Comparison of ENCODE assay signal across 26 cellular contexts in the genomic region with DNA sequence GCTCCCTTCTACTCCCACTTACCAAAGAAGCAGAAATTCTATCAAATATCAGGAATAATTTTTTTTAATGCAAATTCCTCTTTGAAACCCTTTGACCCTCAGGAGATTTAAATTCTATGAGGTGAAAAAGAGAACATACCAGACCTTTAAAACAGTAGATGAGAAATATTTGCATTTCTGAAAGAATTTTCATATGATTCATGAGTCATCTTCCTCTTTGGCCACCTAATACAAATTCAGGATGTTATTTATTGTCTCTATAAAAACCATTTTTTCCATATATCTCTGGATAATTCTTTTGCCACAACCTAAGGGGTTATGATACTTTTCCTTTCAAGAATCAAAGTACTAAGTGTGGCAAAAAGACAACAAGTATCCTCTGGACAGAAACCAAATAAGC.
DNase-seq lines count a peak whose midpoint lies in the region; ATAC-seq and TF ChIP-seq lines count a peak whose summit lies in the region.
"Had no signal": no experiment of that assay in that cellular context is flagged by ENCODE, and none has a peak within 500 bp of the region (broad histone marks: within the 10 kb centered on the region; RNA-seq: fewer than 3 reads in every experiment).

No MANE protein-coding gene starts in this region.

- H2AFZ ChIP-seq in osteoblast (ENCODE audit: low read length), result no peak overlapping the region

- H3K27me3 ChIP-seq in osteoblast (ENCODE audit: insufficient read depth, low read length) (no peaks in the 10 kb centered on the region), psoas muscle (ENCODE audit: insufficient read depth in 3 of 3, low read length in 2 of 3) (no peaks in the 10 kb centered on the region), vagina (no peaks in the 10 kb centered on the region)
- H3K27me3 ChIP-seq: ascending aorta, esophagus squamous epithelium, Peyer's patch, right lobe of liver, SJCRH30 had no signal

- H3K4me2 ChIP-seq in osteoblast (ENCODE audit: insufficient read depth, low read length), result no peak overlapping the region

- H3K36me3 ChIP-seq in osteoblast (ENCODE audit: insufficient read depth, low read length) (no peaks in the 10 kb centered on the region), psoas muscle (ENCODE audit: insufficient read depth in 1 of 2, low read depth in 1 of 2) (no peaks in the 10 kb centered on the region), vagina (no peaks in the 10 kb centered on the region)
- H3K36me3 ChIP-seq: ascending aorta, esophagus squamous epithelium, HAP-1, Peyer's patch, right lobe of liver, SJCRH30 had no signal

- intact Hi-C loops in psoas muscle (cut with DNase I) (no loop called here), vagina (cut with DNase I) (no loop called here)

- H3K9me3 ChIP-seq in osteoblast (ENCODE audit: low read depth, low read length) (no peaks in the 10 kb centered on the region), psoas muscle (no peaks in the 10 kb centered on the region), vagina (no peaks in the 10 kb centered on the region)
- H3K9me3 ChIP-seq: ascending aorta, esophagus squamous epithelium, HAP-1, Peyer's patch, right lobe of liver, SJCRH30 had no signal

- no peak for TF ChIP-seq CTCF in osteoblast (IDR thresholded peaks at IDR 0.05; ENCODE audit: extremely low read depth, low read depth, low read length)
- TF ChIP-seq CTCF in psoas muscle (IDR thresholded peaks at IDR 0.05), result no peak
- no peak for TF ChIP-seq CTCF in vagina (IDR thresholded peaks at IDR 0.05)

- H3K27ac ChIP-seq in osteoblast (ENCODE audit: low read depth, low read length) (peak overlapping the region; percentile 54), psoas muscle (no peak overlapping the region), vagina (no peak overlapping the region)
- H3K27ac ChIP-seq: ascending aorta, C4-2B, esophagus squamous epithelium, Peyer's patch, right lobe of liver, SJCRH30, VCaP had no signal

- DNase-seq in EH (ENCODE audit: low read depth) (peak; percentile 14), NCI-H226 (peak; percentile 28), dermis microvascular lymphatic vessel endothelial cell (ENCODE audit: low read depth in 2 of 2) (peak; percentile 73 to 75), osteoblast (ENCODE audit: insufficient read length, low spot score, missing footprints) (peak; percentile 86), NCI-H524 (lab: John Stamatoyannopoulos, UW) (no peak), NCI-H748 treated with DMSO at 0.1 percent for 48 hours (lab: John Stamatoyannopoulos, UW) (no peak), psoas muscle (no peak), vagina (ENCODE audit: extremely low spot score in 2 of 2) (no peak)
- DNase-seq: activated naive CD4-positive, alpha-beta T cell treated with anti-CD3 and anti-CD28 coated beads, Interleukin-2, amount 50 U/mL, for 16 hours; effector memory CD8-positive, alpha-beta T cell; esophagus squamous epithelium; left colon; naive B cell; NCI-H1694 treated with DMSO at 0.1 percent for 48 hours; NCI-H446; NK-92 treated with Interleukin-12 subunit alpha and Interleukin-12 subunit beta, amount 100 ng/mL, for 24 hours; Peyer's patch; right lobe of liver; SJCRH30; stimulated activated CD4-positive, alpha-beta T cell treated with anti-CD3 and anti-CD28 coated beads, Interleukin-15, amount 100 ng/mL, for 24 hours; T-helper 17 cell had no signal

- no peaks in the 10 kb centered on the region for H4K20me1 ChIP-seq in osteoblast (ENCODE audit: insufficient read depth, low read length)

- no peak for ATAC-seq in psoas muscle
- ATAC-seq: effector memory CD8-positive, alpha-beta T cell; K562; left colon; right lobe of liver; T-helper 17 cell had no signal

- no peak for TF ChIP-seq POLR2A in vagina (IDR thresholded peaks at IDR 0.05)

- no peak overlapping the region for H3K4me3 ChIP-seq in osteoblast (ENCODE audit: insufficient read depth, low read length)
- no peak overlapping the region for H3K4me3 ChIP-seq in psoas muscle
- no peak overlapping the region for H3K4me3 ChIP-seq in vagina
- H3K4me3 ChIP-seq: ascending aorta, esophagus squamous epithelium, HAP-1, K562, Peyer's patch, right lobe of liver, SJCRH30 had no signal

- H3K79me2 ChIP-seq in osteoblast (ENCODE audit: insufficient read depth, low read length), result no peaks in the 10 kb centered on the region

- H3K4me1 ChIP-seq in osteoblast (ENCODE audit: insufficient read depth, low read length) (peaks cover 23% of the 10 kb centered on the region), psoas muscle (no peaks in the 10 kb centered on the region), vagina (no peaks in the 10 kb centered on the region)
- H3K4me1 ChIP-seq: ascending aorta, esophagus squamous epithelium, HAP-1, Peyer's patch, right lobe of liver, SJCRH30 had no signal

Comparison
In these comparisons a context has a peak if more than half of its experiments do, and no peak if none do; other contexts are left out.
1. DNase-seq: peak in EH (single experiment), NCI-H226 (single experiment), dermis microvascular lymphatic vessel endothelial cell (2 of 2) and osteoblast (single experiment); none in NCI-H524 (0 of 2), NCI-H748 treated with DMSO at 0.1 percent for 48 hours (single experiment), psoas muscle (0 of 2) and vagina (0 of 2).